In genomic region chr9:113955076-113955752, GRCh38 we compare ENCODE assay signal across 1 cellular context.
TF ChIP-seq lines count a peak whose summit lies in the region.

No MANE protein-coding gene starts in this region.

TF ChIP-seq in SK-N-SH, 30 proteins besides CTCF, POLR2A, EP300 and RAD21 (continued from another document):
- TF ChIP-seq USF1 (IDR thresholded peaks at IDR 0.05; ENCODE audit: borderline replicate concordance, low read depth) (no peak), NFIC (IDR thresholded peaks at IDR 0.05; ENCODE audit: borderline replicate concordance) (no peak)
